In genomic region chr22:35783943-35784614, GRCh38 we compare ENCODE assay signal across 17 cellular contexts.
DNase-seq lines count a peak whose midpoint lies in the region; ATAC-seq, FAIRE-seq and TF ChIP-seq lines count a peak whose summit lies in the region.
"Had no signal": no experiment of that assay in that cellular context is flagged by ENCODE, and none has a peak within 500 bp of the region (broad histone marks: within the 10 kb centered on the region; RNA-seq: fewer than 3 reads in every experiment).

No MANE protein-coding gene starts in this region.

- H3K23ac ChIP-seq in mesendoderm (ENCODE audit: low read length) = no peak overlapping the region

- no peak for TF ChIP-seq POLR2A in GM12892 (IDR thresholded peaks at IDR 0.05; ENCODE audit: low read depth, low read length)

- no peak overlapping the region for H3K9ac ChIP-seq in mesendoderm (ENCODE audit: low read length)

- H4K5ac ChIP-seq in mesendoderm (ENCODE audit: low read length) = no peak overlapping the region

- WGBS in mesendoderm (ENCODE audit: extremely low coverage, insufficient coverage, low lambda C conversion rate) = no CpG with 5 or more reads among the region's 11 CpGs

- H3K4me1 Mint-ChIP-seq in brain = peaks cover 76% of the 10 kb centered on the region
- H3K4me1 Mint-ChIP-seq: activated CD8-positive, alpha-beta memory T cell treated with anti-CD3 and anti-CD28 coated beads, Interleukin-2, amount 10 ng/mL, durations not matched to agents 7 days and 5 days; activated naive CD8-positive, alpha-beta T cell treated with anti-CD3 and anti-CD28 coated beads, Interleukin-2, amount 50 U/mL, for 24 hours; B cell had no signal

- no peaks in the 10 kb centered on the region for H3K27me3 ChIP-seq in mesendoderm (ENCODE audit: insufficient read depth, low read length, poor library complexity)
- H3K27me3 ChIP-seq: dorsolateral prefrontal cortex had no signal

- H2BK120ac ChIP-seq in mesendoderm (ENCODE audit: low read depth, low read length) = no peak overlapping the region

- no peak overlapping the region for H3K4ac ChIP-seq in mesendoderm (ENCODE audit: low read depth, low read length)

- H3K18ac ChIP-seq in mesendoderm (ENCODE audit: low read length) = no peak overlapping the region

- no peak overlapping the region for H2AK5ac ChIP-seq in mesendoderm (ENCODE audit: low read length)

- H3K4me1 ChIP-seq in mesendoderm (ENCODE audit: control insufficient read depth, low read depth, low read length) = no peaks in the 10 kb centered on the region

- no peak overlapping the region for H3K4me3 Mint-ChIP-seq in brain
- H3K4me3 Mint-ChIP-seq: activated CD8-positive, alpha-beta memory T cell treated with anti-CD3 and anti-CD28 coated beads, Interleukin-2, amount 10 ng/mL, durations not matched to agents 7 days and 5 days; activated naive CD8-positive, alpha-beta T cell treated with anti-CD3 and anti-CD28 coated beads, Interleukin-2, amount 50 U/mL, for 24 hours; B cell; neural crest cell had no signal

- CTCF ChIA-PET in AG04449 (lab: Yijun Ruan, JAX) = no interaction called here

- no peak overlapping the region for H2BK5ac ChIP-seq in mesendoderm (ENCODE audit: low read length)

- no peak overlapping the region for H3K4me2 ChIP-seq in mesendoderm (ENCODE audit: low read length)

- no peak overlapping the region for H3K56ac ChIP-seq in mesendoderm (ENCODE audit: low read length)

- no peaks in the 10 kb centered on the region for H3K36me3 ChIP-seq in mesendoderm (ENCODE audit: control insufficient read depth, insufficient read depth, low read length)

- no peaks in the 10 kb centered on the region for H3K79me2 ChIP-seq in mesendoderm (ENCODE audit: control insufficient read depth, insufficient read depth, low read length)

- TF ChIP-seq CTCF in AG04449 (IDR thresholded peaks at IDR 0.05; ENCODE audit: insufficient read depth, low read length, missing control alignments) (no peak), HFF-Myc (IDR thresholded peaks at IDR 0.05; ENCODE audit: low read depth, low read length, missing control alignments) (no peak), brain (conservative IDR thresholded peaks at IDR 0.05) (no peak)

- FAIRE-seq in GM12892 (lab: Jason Lieb, UNC) = no peak
- FAIRE-seq: HepG2 had no signal

- H3K9me3 Mint-ChIP-seq in brain = no peaks in the 10 kb centered on the region
- H3K9me3 Mint-ChIP-seq: activated naive CD8-positive, alpha-beta T cell treated with anti-CD3 and anti-CD28 coated beads, Interleukin-2, amount 50 U/mL, for 24 hours; neural crest cell had no signal

- DNase-seq in AG04449 (ENCODE audit: low read depth, low spot score) (peak; percentile 56), HFF-Myc (ENCODE audit: extremely low read depth, low read depth) (peak; percentile 20), mesendoderm (peak; percentile 11), activated gamma-delta T cell (lab: John Stamatoyannopoulos, UW) (no peak), GM12892 (ENCODE audit: insufficient read length) (no peak), occipital lobe (lab: John Stamatoyannopoulos, UW) (no peak)
- DNase-seq: activated CD8-positive, alpha-beta memory T cell treated with anti-CD3 and anti-CD28 coated beads, Interleukin-2, amount 10 ng/mL, durations not matched to agents 7 days and 5 days; activated naive CD8-positive, alpha-beta T cell treated with anti-CD3 and anti-CD28 coated beads, Interleukin-2, amount 50 U/mL, for 24 hours; DMS79; dorsolateral prefrontal cortex; glutamatergic neuron; NCI-H1092 had no signal

- no peak overlapping the region for H4K8ac ChIP-seq in mesendoderm (ENCODE audit: low read depth, low read length)

- no peak overlapping the region for H2BK15ac ChIP-seq in mesendoderm (replicated peaks; ENCODE audit: low read depth)

- H3K27me3 Mint-ChIP-seq in brain = no peaks in the 10 kb centered on the region
- H3K27me3 Mint-ChIP-seq: activated naive CD8-positive, alpha-beta T cell treated with anti-CD3 and anti-CD28 coated beads, Interleukin-2, amount 50 U/mL, for 24 hours had no signal

- POLR2A ChIA-PET in AG04449 (lab: Yijun Ruan, JAX) = no interaction called here

- peaks cover 70% of the 10 kb centered on the region for H3K36me3 Mint-ChIP-seq in brain
- H3K36me3 Mint-ChIP-seq: activated CD8-positive, alpha-beta memory T cell treated with anti-CD3 and anti-CD28 coated beads, Interleukin-2, amount 10 ng/mL, durations not matched to agents 7 days and 5 days had no signal

- peak overlapping the region in 3 of 5 experiments; percentile 10 to 34 (median 25) for H3K27ac Mint-ChIP-seq in brain
- H3K27ac Mint-ChIP-seq: activated CD8-positive, alpha-beta memory T cell treated with anti-CD3 and anti-CD28 coated beads, Interleukin-2, amount 10 ng/mL, durations not matched to agents 7 days and 5 days; activated naive CD8-positive, alpha-beta T cell treated with anti-CD3 and anti-CD28 coated beads, Interleukin-2, amount 50 U/mL, for 24 hours; B cell had no signal

- no peak overlapping the region for H3K27ac ChIP-seq in mesendoderm (ENCODE audit: low read depth, low read length)

- H3K4me3 ChIP-seq in AG04449 (ENCODE audit: low read depth, low read length) (no peak overlapping the region; the same call in 1 of the 2 replicates), HFF-Myc (replicated peaks; ENCODE audit: low read depth, low read length) (no peak overlapping the region), mesendoderm (ENCODE audit: low read length) (no peak overlapping the region)
- H3K4me3 ChIP-seq: dorsolateral prefrontal cortex had no signal

- H3K79me1 ChIP-seq in mesendoderm (ENCODE audit: low read length) = peaks cover 6% of the 10 kb centered on the region

- ATAC-seq in HG02623 (IDR thresholded peaks at IDR 0.05; ENCODE audit: unreplicated experiment) = no peak
- ATAC-seq: activated CD8-positive, alpha-beta memory T cell treated with anti-CD3 and anti-CD28 coated beads, Interleukin-2, amount 10 ng/mL, durations not matched to agents 7 days and 5 days; activated naive CD8-positive, alpha-beta T cell treated with anti-CD3 and anti-CD28 coated beads, Interleukin-2, amount 50 U/mL, for 24 hours; HepG2 had no signal

Comparison
In these comparisons a context has a peak if more than half of its experiments do, and no peak if none do; other contexts are left out.
1. DNase-seq: peak in AG04449 (single experiment), HFF-Myc (single experiment) and mesendoderm (single experiment); none in activated gamma-delta T cell (single experiment), GM12892 (single experiment) and occipital lobe (single experiment).